ENCODE assay signal across 8 cellular contexts in genomic region chr14:78933948-78934524, GRCh38.
DNase-seq lines count a peak whose midpoint lies in the region; ATAC-seq and TF ChIP-seq lines count a peak whose summit lies in the region.

No MANE protein-coding gene starts in this region.

- H3K9ac ChIP-seq in parathyroid adenoma = no peak overlapping the region

- H3K4me3 ChIP-seq in parathyroid adenoma (ENCODE audit: low read depth, low read length) = no peak overlapping the region

- intact Hi-C loops in sciatic nerve (cut with DNase I) = no loop called here

- no peak overlapping the region for H3K27ac ChIP-seq in parathyroid adenoma

- H2AFZ ChIP-seq in parathyroid adenoma = no peak overlapping the region

- H3K9me3 ChIP-seq in parathyroid adenoma (ENCODE audit: control insufficient read depth, low read length) = no peaks in the 10 kb centered on the region

- peak; percentile 48 for TF ChIP-seq CTCF in parathyroid adenoma (IDR thresholded peaks at IDR 0.05)

- H3K4me1 ChIP-seq in parathyroid adenoma = no peaks in the 10 kb centered on the region

- no peaks in the 10 kb centered on the region for H3K36me3 ChIP-seq in parathyroid adenoma (ENCODE audit: control insufficient read depth, insufficient read depth, low read length)

- H3K27me3 ChIP-seq in parathyroid adenoma (ENCODE audit: control insufficient read depth, insufficient read depth, low read length) = no peaks in the 10 kb centered on the region

- ATAC-seq in sciatic nerve = no peak

- H3K4me2 ChIP-seq in parathyroid adenoma (ENCODE audit: low read length) = no peak overlapping the region

- H3K79me2 ChIP-seq in parathyroid adenoma = no peaks in the 10 kb centered on the region

- DNase-seq in NCI-H524 (lab: John Stamatoyannopoulos, UW) (peak; percentile 17 to 57), NCI-H524 treated with DMSO at 0.1 percent for 48 hours (lab: John Stamatoyannopoulos, UW) (no peak), NCI-H1417 (lab: John Stamatoyannopoulos, UW) (peak in 2 of 3 experiments; percentile 34 to 74), dedifferentiated amniotic fluid mesenchymal stem cell (ENCODE audit: extremely low spot score) (peak; percentile 38), NCI-H774 (lab: John Stamatoyannopoulos, UW) (no peak), sciatic nerve (ENCODE audit: low spot score) (no peak)
- DNase-seq in activated CD4-positive, alpha-beta T cell treated with anti-CD3 and anti-CD28 coated beads, Interleukin-2, amount 50 U/mL, for 48 hours = no peak

Comparison
In these comparisons a context has a peak if more than half of its experiments do, and no peak if none do; other contexts are left out.
1. DNase-seq: peak in NCI-H524 (2 of 2), NCI-H1417 (2 of 3) and dedifferentiated amniotic fluid mesenchymal stem cell (single experiment); none in NCI-H524 treated with DMSO at 0.1 percent for 48 hours (single experiment), activated CD4-positive, alpha-beta T cell treated with anti-CD3 and anti-CD28 coated beads, Interleukin-2, amount 50 U/mL, for 48 hours (0 of 2), NCI-H774 (single experiment) and sciatic nerve (single experiment).